ENCODE assay signal across 24 cellular contexts in genomic region chr3:187572431-187572830, GRCh38.
"Had no signal": no experiment of that assay in that cellular context is flagged by ENCODE, and none has a peak within 500 bp of the region (broad histone marks: within the 10 kb centered on the region; RNA-seq: fewer than 3 reads in every experiment).

No MANE protein-coding gene starts in this region.

- H3K36me3 Mint-ChIP-seq: activated naive CD8-positive, alpha-beta T cell; brain; mesothelial cell of epicardium; naive B cell had no signal

- ATAC-seq: heart left ventricle, left colon, right cardiac atrium had no signal

- H3K4me3 Mint-ChIP-seq: activated B cell treated with CpG ODN at 0.5 μM for 24 hours; activated naive CD8-positive, alpha-beta T cell; brain; mesothelial cell of epicardium; naive B cell; neural crest cell had no signal

- H3K27me3 Mint-ChIP-seq: brain had no signal

- H3K4me1 Mint-ChIP-seq: activated B cell treated with CpG ODN at 0.5 μM for 24 hours, naive B cell had no signal

- H3K27ac Mint-ChIP-seq: activated B cell treated with CpG ODN at 0.5 μM for 24 hours; activated naive CD8-positive, alpha-beta T cell; brain; mesothelial cell of epicardium; naive B cell had no signal

- H3K9me3 Mint-ChIP-seq: activated B cell treated with CpG ODN at 0.5 μM for 24 hours, brain, mesothelial cell of epicardium, neural crest cell had no signal

- DNase-seq: activated B cell treated with CpG ODN at 0.5 μM for 24 hours; activated effector memory CD4-positive, alpha-beta T cell treated with Interleukin-2 at 50 U/mL for 16 hours; activated naive CD4-positive, alpha-beta T cell treated with Interleukin-2 at 50 U/mL for 16 hours; activated T-cell treated with anti-CD3 and anti-CD28 coated beads for 4 hours; adrenal gland; cerebellar nuclear complex; dorsolateral prefrontal cortex; effector memory CD4-positive, alpha-beta T cell; erythroblast; heart left ventricle; left colon; mammary epithelial cell; naive B cell; nucleus accumbens; right cardiac atrium; spleen; stimulated activated naive CD4-positive, alpha-beta T cell treated with Interleukin-2 at 50 U/mL for 16 hours; T-helper 2 cell; testis; transverse colon had no signal
